ENCODE assay signal across 8 cellular contexts in the genomic region with DNA sequence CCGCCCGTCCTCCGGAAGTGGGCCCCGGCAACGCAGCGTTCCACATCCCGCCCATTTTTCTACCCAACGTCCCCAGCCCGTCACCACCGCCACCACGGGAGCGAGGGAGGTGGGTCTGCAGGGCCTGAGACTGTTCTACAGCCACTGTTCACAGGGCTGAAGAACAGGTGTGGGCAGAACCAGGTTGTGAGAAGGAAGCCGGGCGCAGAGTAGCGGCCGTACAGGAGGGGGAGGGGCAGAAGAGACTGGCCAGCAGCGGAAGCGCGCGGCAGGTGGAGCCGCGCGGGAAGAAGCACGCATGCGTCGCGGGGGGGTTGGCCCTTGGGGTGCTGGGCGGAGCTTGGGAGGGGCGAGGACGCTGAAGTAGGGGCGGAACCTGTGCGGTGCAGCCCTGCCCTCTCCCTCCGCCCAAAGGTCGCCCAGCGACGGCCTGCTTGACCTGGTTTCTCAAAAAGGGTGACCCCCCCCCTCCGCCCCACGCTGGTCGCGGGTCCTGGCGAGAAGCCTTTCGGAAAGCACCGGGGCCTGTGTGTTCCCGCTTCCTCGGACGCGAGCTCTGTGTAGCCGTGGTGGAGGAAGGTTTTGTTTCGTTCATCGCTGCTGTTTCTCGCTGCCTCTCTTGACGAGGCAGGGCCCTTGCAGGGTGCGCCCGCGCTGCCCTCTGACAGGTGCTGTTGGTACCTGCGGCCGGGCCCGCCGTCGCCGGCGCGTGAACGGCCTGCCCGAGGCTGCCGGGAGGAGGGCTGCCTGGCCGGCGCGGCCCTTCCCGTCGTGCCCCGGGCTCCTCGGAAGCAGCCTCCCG. TPM values are rescaled to one million over a fixed set of nuclear protein-coding genes. Genes with fewer than 3 reads are reported as not detected.
DNase-seq lines count a peak whose midpoint lies in the region; ATAC-seq, FAIRE-seq and TF ChIP-seq lines count a peak whose summit lies in the region.

No MANE protein-coding gene starts in this region.

- H3K4me3 ChIP-seq in endodermal cell (ENCODE audit: low read length) = peak overlapping the region; percentile 93

- H3K4me1 ChIP-seq in endodermal cell (ENCODE audit: control insufficient read depth, insufficient read depth, low read length) = peaks cover 19% of the 10 kb centered on the region

- BruUV-seq in Calu3 (replicated peaks; lab: Mats Ljungman, UMichigan) = TSS peak; percentile 79

- WGBS in endodermal cell (ENCODE audit: insufficient coverage in 1 of 2, insufficient read length in 1 of 2), 2 experiments = 0% methylated on average over 25 to 74 of the region's 74 CpGs

- H3K9me3 Mint-ChIP-seq in Calu3 (ENCODE audit: low read depth, unreplicated experiment) (no peaks in the 10 kb centered on the region), endodermal cell (no peaks in the 10 kb centered on the region)

- H3K27ac Mint-ChIP-seq in Calu3 (ENCODE audit: unreplicated experiment) = peak overlapping the region; percentile 44
- H3K27ac Mint-ChIP-seq in endodermal cell = peak overlapping the region; percentile 98

- peak; percentile 98 for DNase-seq in Calu3
- peak; percentile 89 for DNase-seq in HTR-8/SVneo (ENCODE audit: insufficient read length, low spot score)
- DNase-seq in NOMO-1 treated with dmso at 0.1 percent for 144 hours (lab: John Stamatoyannopoulos, UW; ENCODE audit: unreplicated experiment) = peak; percentile 91
- DNase-seq in activated CD8-positive, alpha-beta memory T cell treated with anti-CD3 and anti-CD28 coated beads, Interleukin-2, amount 50 U/mL, for 4 hours = peak; percentile 95
- DNase-seq in endodermal cell = peak; percentile 98
- DNase-seq in midbrain (lab: John Stamatoyannopoulos, UW) = peak; percentile 98
- DNase-seq in stimulated activated CD8-positive, alpha-beta memory T cell treated with anti-CD3 and anti-CD28 coated beads, Interleukin-15, amount 100 ng/mL, for 48 hours (ENCODE audit: low read depth in 2 of 2) = peak; percentile 90

- H3K36me3 Mint-ChIP-seq in Calu3 (ENCODE audit: insufficient read depth, unreplicated experiment) (peaks cover 22% of the 10 kb centered on the region), endodermal cell (ENCODE audit: low read depth) (peaks cover 20% of the 10 kb centered on the region)

- peak overlapping the region; percentile 50 for H3K9ac ChIP-seq in endodermal cell (ENCODE audit: extremely low read depth, low read length, poor library complexity, severe bottlenecking)

- TF ChIP-seq CTCF in Calu3 (IDR thresholded peaks at IDR 0.05; ENCODE audit: unreplicated experiment) (no peak), endodermal cell (conservative IDR thresholded peaks at IDR 0.05) (no peak)

- no peaks in the 10 kb centered on the region for H3K36me3 ChIP-seq in endodermal cell (ENCODE audit: control insufficient read depth, insufficient read depth, low read length)

- H3K4me1 Mint-ChIP-seq in Calu3 (ENCODE audit: low read depth, unreplicated experiment) (peaks cover 48% of the 10 kb centered on the region), endodermal cell (peaks cover 43% of the 10 kb centered on the region)

- intact Hi-C loops in Calu3 (cut with micrococcal nuclease; ENCODE audit: unreplicated experiment) = no loop called here

- H3K27me3 Mint-ChIP-seq in Calu3 (ENCODE audit: unreplicated experiment) (no peaks in the 10 kb centered on the region), endodermal cell (ENCODE audit: insufficient read depth) (peaks cover 5% of the 10 kb centered on the region)

- no peaks in the 10 kb centered on the region for H3K27me3 ChIP-seq in endodermal cell (ENCODE audit: control insufficient read depth, insufficient read depth, low read length, poor library complexity, severe bottlenecking)

- ATAC-seq in GM21390 (IDR thresholded peaks at IDR 0.05; ENCODE audit: unreplicated experiment) = peak; percentile 63

- CTCF ChIA-PET in Calu3 (lab: Charles Lee) = interaction anchor here (0.6 to 1.3 kb wide), 5 partner anchors 8 to 170 kb away, joined by 3 to 4 read pairs (median 3); partner anchors contain the start of genes MGAT1 and ZFP62

- no peaks in the 10 kb centered on the region for H3K9me3 ChIP-seq in endodermal cell (ENCODE audit: control insufficient read depth, low read length)

- FAIRE-seq in HTR-8/SVneo (lab: Jason Lieb, UNC) = peak; percentile 79

- H3K4me3 Mint-ChIP-seq in Calu3 (ENCODE audit: low read depth, unreplicated experiment) = peak overlapping the region; percentile 72
- H3K4me3 Mint-ChIP-seq in endodermal cell = peak overlapping the region; percentile 75

- H3K27ac ChIP-seq in endodermal cell (ENCODE audit: low read depth, low read length) = peak overlapping the region; percentile 94

RNA-seq across cellular contexts. Expression of gene MGAT1, which starts 7.8 kb away (rescaled TPM):
- total RNA-seq in Calu3 (2022) = 77.5 and 86.4 TPM in 2 replicates
- 100 to 1,000 TPM in 1 of 2 donors, 10 to 100 TPM in 1; 76.2 to 101 TPM for total RNA-seq in endodermal cell
- polyA plus RNA-seq in endodermal cell (2013, experiment 1 of 2) = 58.9 TPM
- 55.0 TPM for polyA plus RNA-seq in endodermal cell (2013, experiment 2 of 2)

RNA-seq across cellular contexts. Expression of gene ZFP62, which starts 50.7 kb away (rescaled TPM):
- total RNA-seq in Calu3 (2022) (43.5 and 46.4 TPM in 2 replicates), endodermal cell (10 to 100 TPM; 37.3 to 44.6 TPM)
- polyA plus RNA-seq in endodermal cell (2013, experiment 1 of 2) = 43.3 TPM
- 36.4 TPM for polyA plus RNA-seq in endodermal cell (2013, experiment 2 of 2)

Comparison
In these comparisons a context has a peak if more than half of its experiments do, and no peak if none do; other contexts are left out.
1. Peak in every context shown above with its lines: DNase-seq, ATAC-seq, H3K4me3 ChIP-seq and H3K27ac ChIP-seq.